9 cellular contexts compared by ENCODE assay signal in the genomic region with DNA sequence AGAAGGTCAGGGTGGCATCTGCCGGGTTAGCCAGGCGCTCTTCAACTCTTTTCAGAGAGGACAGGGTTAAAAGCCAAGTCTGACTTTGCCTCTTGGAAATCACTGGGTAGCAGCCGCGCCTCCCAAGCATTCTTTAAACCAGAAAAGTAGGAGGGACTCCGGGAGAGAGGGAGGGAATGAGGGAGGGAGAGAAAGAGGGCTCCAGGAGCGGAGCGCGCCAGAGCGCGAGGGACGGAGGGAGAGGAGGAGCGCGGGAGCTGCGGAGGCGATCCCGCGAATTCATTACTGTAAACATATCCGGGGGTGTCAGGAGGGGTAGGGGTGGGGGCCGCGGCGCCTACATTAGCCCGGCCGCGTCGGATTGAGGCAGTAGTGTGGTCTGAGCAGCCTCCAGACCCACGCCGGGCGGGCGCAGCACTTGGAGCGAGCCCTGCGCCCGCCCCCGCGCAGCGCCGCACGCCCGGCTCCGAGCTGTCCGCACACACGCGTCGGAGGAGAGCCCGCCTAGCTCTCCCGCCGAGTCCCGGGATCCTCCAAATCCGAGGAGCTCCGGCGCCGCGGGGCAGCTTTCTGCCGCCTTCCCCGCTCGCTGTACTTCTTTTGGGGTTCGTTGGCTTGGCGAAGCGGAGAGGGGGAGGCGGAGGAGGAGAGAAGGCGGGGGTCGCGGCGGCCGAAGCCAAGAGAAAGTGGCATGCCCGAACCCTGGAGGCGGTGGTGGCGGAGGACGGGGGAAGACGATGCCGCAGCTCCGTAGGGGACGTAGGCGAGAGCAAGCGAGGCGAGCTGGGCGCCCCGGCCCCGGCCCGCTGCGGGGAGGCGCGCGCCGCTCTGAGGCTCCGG. TPM values are rescaled to one million over a fixed set of nuclear protein-coding genes. Genes with fewer than 3 reads are reported as not detected.
DNase-seq lines count a peak whose midpoint lies in the region; ATAC-seq and TF ChIP-seq lines count a peak whose summit lies in the region.
"Had no signal": no experiment of that assay in that cellular context is flagged by ENCODE, and none has a peak within 500 bp of the region (broad histone marks: within the 10 kb centered on the region; RNA-seq: fewer than 3 reads in every experiment).

No MANE protein-coding gene starts in this region.

- H3K9ac ChIP-seq in rectal smooth muscle tissue (ENCODE audit: low read length), result no peak overlapping the region

- TF ChIP-seq CTCF in AG09309 (IDR thresholded peaks at IDR 0.05; ENCODE audit: control insufficient read depth, insufficient read depth, low read depth, low read length, missing control alignments), result no peak
- TF ChIP-seq CTCF in body of pancreas (IDR thresholded peaks at IDR 0.05), result no peak

- no peaks in the 10 kb centered on the region for H3K36me3 ChIP-seq in body of pancreas (replicated peaks in 1 of 2; ENCODE audit: insufficient read depth in 1 of 2, low read depth in 2 of 2)
- no peaks in the 10 kb centered on the region for H3K36me3 ChIP-seq in rectal smooth muscle tissue (ENCODE audit: control insufficient read depth, insufficient read depth, low read length)

- no peak overlapping the region for H3K27ac Mint-ChIP-seq in activated CD4-positive, alpha-beta T cell treated with anti-CD3 and anti-CD28 coated beads for 36 hours

- H3K9me3 Mint-ChIP-seq in activated CD4-positive, alpha-beta T cell treated with anti-CD3 and anti-CD28 coated beads for 36 hours (ENCODE audit: low read depth), result no peaks in the 10 kb centered on the region

- DNase-seq in AG09309 (ENCODE audit: low read depth) (no peak), NCI-H1048 (lab: John Stamatoyannopoulos, UW) (peak; percentile 68), body of pancreas (peak; percentile 63 to 81 (median 74))
- DNase-seq in activated CD4-positive, alpha-beta T cell treated with anti-CD3 and anti-CD28 coated beads for 36 hours, result no peak

- H3K4me3 Mint-ChIP-seq in activated CD4-positive, alpha-beta T cell treated with anti-CD3 and anti-CD28 coated beads for 36 hours, result no peak overlapping the region

- H3K4me1 ChIP-seq in body of pancreas (peaks cover 9% of the 10 kb centered on the region), rectal smooth muscle tissue (ENCODE audit: control insufficient read depth, insufficient read depth, low read length) (peaks cover 4% of the 10 kb centered on the region)

- no peaks in the 10 kb centered on the region for H3K27me3 ChIP-seq in body of pancreas
- H3K27me3 ChIP-seq in rectal smooth muscle tissue (ENCODE audit: control insufficient read depth, insufficient read depth, low read length), result peaks cover 4% of the 10 kb centered on the region

- H3K27ac ChIP-seq in body of pancreas (peak overlapping the region; percentile 75 to 91 (median 84)), rectal smooth muscle tissue (ENCODE audit: low read depth, low read length) (no peak overlapping the region)

- no peaks in the 10 kb centered on the region for H3K36me3 Mint-ChIP-seq in activated CD4-positive, alpha-beta T cell treated with anti-CD3 and anti-CD28 coated beads for 36 hours (ENCODE audit: low read depth)

- POLR2A ChIA-PET in activated CD4-positive, alpha-beta T cell treated with anti-CD3 and anti-CD28 coated beads for 36 hours (lab: Charles Lee), result no interaction called here

- peaks cover 67% of the 10 kb centered on the region for H3K27me3 Mint-ChIP-seq in activated CD4-positive, alpha-beta T cell treated with anti-CD3 and anti-CD28 coated beads for 36 hours

- CTCF ChIA-PET in activated CD4-positive, alpha-beta T cell treated with anti-CD3 and anti-CD28 coated beads for 36 hours (lab: Charles Lee), result no interaction called here

- H3K9me3 ChIP-seq in body of pancreas, result no peaks in the 10 kb centered on the region

- H3K4me1 Mint-ChIP-seq in activated CD4-positive, alpha-beta T cell treated with anti-CD3 and anti-CD28 coated beads for 36 hours, result peaks cover 15% of the 10 kb centered on the region

- intact Hi-C loops in body of pancreas (cut with DNase I), result no loop called here
- intact Hi-C loops in activated CD4-positive, alpha-beta T cell treated with anti-CD3 and anti-CD28 coated beads for 36 hours (cut with DNase I, micrococcal nuclease), result no loop called here

- H3K4me3 ChIP-seq in AG09309 (ENCODE audit: control insufficient read depth, low read depth, low read length) (peak overlapping the region; percentile 96), body of pancreas (peak overlapping the region; percentile 55 to 70), iPS-11a (ENCODE audit: low read depth, low read length) (peak overlapping the region; percentile 72), rectal smooth muscle tissue (ENCODE audit: low read length) (peak overlapping the region; percentile 72)
- H3K4me3 ChIP-seq: GM12878 had no signal

- 0 to 1% methylated on average over 41 to 71 of the region's 85 CpGs for whole genome bisulfite sequencing in body of pancreas, 2 donors

- ATAC-seq in body of pancreas (peak; percentile 54), GM19328 (IDR thresholded peaks at IDR 0.05; ENCODE audit: unreplicated experiment) (no peak), GM21526 (IDR thresholded peaks at IDR 0.05; ENCODE audit: low FRiP score, unreplicated experiment) (no peak)
- no peak for ATAC-seq in activated CD4-positive, alpha-beta T cell treated with anti-CD3 and anti-CD28 coated beads for 36 hours
- ATAC-seq: GM12878 had no signal

- peak; percentile 30 to 89 (median 80) for TF ChIP-seq POLR2A in body of pancreas (IDR thresholded peaks at IDR 0.05)

RNA-seq across cellular contexts. Expression of gene FLRT2, which starts 3.3 kb away (rescaled TPM):
- 100 to 1,000 TPM in 1 of 2 donors, 10 to 100 TPM in 1; 37.6 to 114 TPM for total RNA-seq in body of pancreas
- total RNA-seq in activated CD4-positive, alpha-beta T cell treated with anti-CD3 and anti-CD28 coated beads for 36 hours, result not detected

Comparison
In these comparisons a context has a peak if more than half of its experiments do, and no peak if none do; other contexts are left out.
1. DNase-seq: peak in NCI-H1048 (single experiment) and body of pancreas (4 of 4); none in AG09309 (single experiment) and activated CD4-positive, alpha-beta T cell treated with anti-CD3 and anti-CD28 coated beads for 36 hours (single experiment).
2. RNA of gene FLRT2, which starts 3.3 kb away (total RNA-seq): 37.6 to 114 TPM in body of pancreas; not detected in activated CD4-positive, alpha-beta T cell treated with anti-CD3 and anti-CD28 coated beads for 36 hours; every median in the first group is over 10 times any median in the second.
3. Peak in every context shown above with its lines, with median percentiles within 50 percentile points of each other: H3K4me3 ChIP-seq.